In the genomic region with DNA sequence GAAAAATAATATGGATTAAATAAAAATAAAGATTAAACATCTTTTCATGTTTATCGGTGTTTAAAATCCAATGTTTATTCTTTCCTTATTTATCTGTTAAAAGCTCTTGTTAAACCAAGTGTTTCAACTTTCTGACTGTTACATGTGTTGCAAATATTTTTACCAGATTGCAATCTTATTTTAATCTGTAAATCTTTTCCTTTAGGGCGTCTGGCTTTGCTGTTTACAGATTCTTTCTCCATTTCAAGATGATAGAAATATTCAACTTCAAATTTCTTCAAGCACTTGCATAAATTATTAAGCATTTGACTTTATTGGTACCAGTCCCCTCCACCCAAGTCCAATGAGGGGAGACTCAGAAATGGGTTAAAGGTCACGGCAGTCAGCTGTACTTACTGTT, we compare ENCODE assay signal across 13 cellular contexts.
"Had no signal": no experiment of that assay in that cellular context is flagged by ENCODE, and none has a peak within 500 bp of the region (broad histone marks: within the 10 kb centered on the region; RNA-seq: fewer than 3 reads in every experiment).

No MANE protein-coding gene starts in this region.

- H3K27me3 ChIP-seq: gastrocnemius medialis, stomach, transverse colon had no signal

- H3K9me3 ChIP-seq: gastrocnemius medialis, stomach, thoracic aorta, transverse colon had no signal

- DNase-seq: effector memory CD8-positive, alpha-beta T cell; gastrocnemius medialis; islet precursor cell; natural killer cell; posterior cingulate gyrus; stimulated activated CD4-positive, alpha-beta T cell treated with anti-CD3 and anti-CD28 coated beads, Interleukin-12 subunit alpha, Interleukin-12 subunit beta, amount 100 ng/mL, for 4 hours; stimulated activated naive CD4-positive, alpha-beta T cell; stomach; substantia nigra; transverse colon had no signal

- H3K4me3 ChIP-seq: gastrocnemius medialis, stomach, thoracic aorta, transverse colon had no signal

- ATAC-seq: effector memory CD8-positive, alpha-beta T cell; gastrocnemius medialis; left lobe of liver; natural killer cell; sciatic nerve had no signal

- H3K36me3 ChIP-seq: gastrocnemius medialis, stomach, thoracic aorta, transverse colon had no signal

- H3K4me1 ChIP-seq: gastrocnemius medialis, stomach had no signal

- H3K27ac ChIP-seq: gastrocnemius medialis, stomach, thoracic aorta, transverse colon had no signal
